8 cellular contexts compared by ENCODE assay signal in genomic region chr2:7031424-7032245, GRCh38.
DNase-seq lines count a peak whose midpoint lies in the region; ATAC-seq and TF ChIP-seq lines count a peak whose summit lies in the region.

No MANE protein-coding gene starts in this region.

- peaks cover 32% of the 10 kb centered on the region for H3K4me1 Mint-ChIP-seq in glutamatergic neuron (ENCODE audit: low read depth, unreplicated experiment)

- no peak for TF ChIP-seq POLR2A in gastrocnemius medialis (IDR thresholded peaks at IDR 0.05)

- peaks cover 8% of the 10 kb centered on the region for H3K9me3 Mint-ChIP-seq in glutamatergic neuron (ENCODE audit: unreplicated experiment)

- ATAC-seq in gastrocnemius medialis: peak; percentile 69 to 73

- H3K27me3 ChIP-seq in gastrocnemius medialis: no peaks in the 10 kb centered on the region

- in situ Hi-C loops in gastrocnemius medialis (cut with MboI; ENCODE audit: low sequenced_read_pairs in 4 of 4): no loop called here

- H3K27ac ChIP-seq in caudate nucleus (ENCODE audit: low read depth, low read length) (peak overlapping the region; percentile 79), gastrocnemius medialis (peak overlapping the region; percentile 42 to 72 (median 52))

- no peak overlapping the region for H3K4me3 Mint-ChIP-seq in glutamatergic neuron (ENCODE audit: unreplicated experiment)

- H3K27me3 Mint-ChIP-seq in glutamatergic neuron (ENCODE audit: unreplicated experiment): peaks cover 10% of the 10 kb centered on the region

- no peak overlapping the region for H3K4me3 ChIP-seq in gastrocnemius medialis

- DNase-seq in stimulated activated CD8-positive, alpha-beta memory T cell treated with anti-CD3 and anti-CD28 coated beads, Interleukin-12 subunit alpha, Interleukin-12 subunit beta, amount 100 ng/mL, for 1 hour (ENCODE audit: low read depth): peak; percentile 6
- no peak for DNase-seq in stimulated activated CD8-positive, alpha-beta memory T cell treated with anti-CD3 and anti-CD28 coated beads, Interleukin-4, amount 100 ng/mL, for 48 hours
- peak; percentile 98 for DNase-seq in RPMI8226
- peak in 15 of 61 donors; percentile 22 to 97 (median 40) for DNase-seq in caudate nucleus (lab: John Stamatoyannopoulos, UW)
- peak; percentile 58 to 72 for DNase-seq in gastrocnemius medialis
- DNase-seq in glutamatergic neuron: no peak
- no peak for DNase-seq in GM19238 (ENCODE audit: insufficient read length, low spot score)
- no peak for DNase-seq in GM19240 (ENCODE audit: insufficient read length, low spot score)

- H3K27ac Mint-ChIP-seq in glutamatergic neuron (ENCODE audit: unreplicated experiment): no peak overlapping the region

- no peaks in the 10 kb centered on the region for H3K36me3 ChIP-seq in gastrocnemius medialis

- peaks cover 12% of the 10 kb centered on the region for H3K36me3 Mint-ChIP-seq in glutamatergic neuron (ENCODE audit: unreplicated experiment)

- intact Hi-C loops in gastrocnemius medialis (cut with DNase I; ENCODE audit: low total_unique reads): loop anchor here (1.0 kb wide), 1 partner anchor 21 kb away; no protein-coding TSS in a partner anchor

- no peaks in the 10 kb centered on the region for H3K9me3 ChIP-seq in gastrocnemius medialis

- H3K4me1 ChIP-seq in gastrocnemius medialis: peaks cover 5 to 8% of the 10 kb centered on the region in 2 donors

- TF ChIP-seq CTCF in gastrocnemius medialis (IDR thresholded peaks at IDR 0.05 in 4 of 5, conservative IDR thresholded peaks at IDR 0.05 in 1 of 5) (no peak), glutamatergic neuron (IDR thresholded peaks at IDR 0.05; ENCODE audit: partially characterized antibody, unreplicated experiment) (no peak)

Comparison
In these comparisons a context has a peak if more than half of its experiments do, and no peak if none do; other contexts are left out.
1. DNase-seq: peak in stimulated activated CD8-positive, alpha-beta memory T cell treated with anti-CD3 and anti-CD28 coated beads, Interleukin-12 subunit alpha, Interleukin-12 subunit beta, amount 100 ng/mL, for 1 hour (single experiment), RPMI8226 (single experiment) and gastrocnemius medialis (2 of 2); none in stimulated activated CD8-positive, alpha-beta memory T cell treated with anti-CD3 and anti-CD28 coated beads, Interleukin-4, amount 100 ng/mL, for 48 hours (single experiment), glutamatergic neuron (single experiment), GM19238 (single experiment) and GM19240 (single experiment).